Comparison of ENCODE assay signal across 16 cellular contexts in genomic region chr9:134052491-134052890, GRCh38.
"Had no signal": no experiment of that assay in that cellular context is flagged by ENCODE, and none has a peak within 500 bp of the region (broad histone marks: within the 10 kb centered on the region; RNA-seq: fewer than 3 reads in every experiment).

No MANE protein-coding gene starts in this region.

- H3K27me3 ChIP-seq: esophagus muscularis mucosa, gastrocnemius medialis, testis, tibial nerve, upper lobe of right lung, vagina had no signal

- H3K27ac Mint-ChIP-seq: naive thymus-derived CD8-positive, alpha-beta T cell; stimulated activated memory B cell treated with anti-CD40 and anti-IgM and Interleukin-4, amounts not matched to agents 10 μg/mL and 1 μg/mL and 100 μg/mL, for 72 hours; stimulated activated naive CD8-positive, alpha-beta T cell treated with anti-CD3 and anti-CD28 coated beads, Interleukin-15, amount 100 ng/mL, for 72 hours had no signal

- H3K4me3 ChIP-seq: esophagus muscularis mucosa, gastrocnemius medialis, smooth muscle cell, testis, tibial nerve, upper lobe of right lung, vagina had no signal

- H3K9me3 ChIP-seq: esophagus muscularis mucosa, gastrocnemius medialis, testis, tibial nerve, upper lobe of right lung, vagina had no signal

- DNase-seq: effector memory CD8-positive, alpha-beta T cell; gastrocnemius medialis; islet precursor cell; mesendoderm; stimulated activated CD4-positive, alpha-beta T cell treated with anti-CD3 and anti-CD28 coated beads, Interleukin-4, amount 100 ng/mL, for 1 hour; stimulated activated CD8-positive, alpha-beta memory T cell treated with anti-CD3 and anti-CD28 coated beads, Interleukin-4, amount 100 ng/mL, for 48 hours; stimulated activated naive CD8-positive, alpha-beta T cell treated with anti-CD3 and anti-CD28 coated beads, Interleukin-15, amount 100 ng/mL, for 72 hours; testis; upper lobe of right lung had no signal

- H3K27ac ChIP-seq: epithelial cell of prostate, esophagus muscularis mucosa, testis, tibial nerve, upper lobe of right lung, vagina had no signal

- ATAC-seq: effector memory CD8-positive, alpha-beta T cell; gastrocnemius medialis; naive thymus-derived CD8-positive, alpha-beta T cell; stimulated activated memory B cell treated with anti-CD40 and anti-IgM and Interleukin-4, amounts not matched to agents 10 μg/mL and 1 μg/mL and 100 μg/mL, for 72 hours; stimulated activated naive CD8-positive, alpha-beta T cell treated with anti-CD3 and anti-CD28 coated beads, Interleukin-15, amount 100 ng/mL, for 72 hours; upper lobe of right lung had no signal

- H3K27me3 Mint-ChIP-seq: effector memory CD8-positive, alpha-beta T cell; naive thymus-derived CD8-positive, alpha-beta T cell; stimulated activated memory B cell treated with anti-CD40 and anti-IgM and Interleukin-4, amounts not matched to agents 10 μg/mL and 1 μg/mL and 100 μg/mL, for 72 hours; stimulated activated naive CD8-positive, alpha-beta T cell treated with anti-CD3 and anti-CD28 coated beads, Interleukin-15, amount 100 ng/mL, for 72 hours had no signal

- H3K9me3 Mint-ChIP-seq: effector memory CD8-positive, alpha-beta T cell; naive thymus-derived CD8-positive, alpha-beta T cell; stimulated activated memory B cell treated with anti-CD40 and anti-IgM and Interleukin-4, amounts not matched to agents 10 μg/mL and 1 μg/mL and 100 μg/mL, for 72 hours; stimulated activated naive CD8-positive, alpha-beta T cell treated with anti-CD3 and anti-CD28 coated beads, Interleukin-15, amount 100 ng/mL, for 72 hours had no signal

- H3K4me3 Mint-ChIP-seq: effector memory CD8-positive, alpha-beta T cell; naive thymus-derived CD8-positive, alpha-beta T cell; stimulated activated memory B cell treated with anti-CD40 and anti-IgM and Interleukin-4, amounts not matched to agents 10 μg/mL and 1 μg/mL and 100 μg/mL, for 72 hours; stimulated activated naive CD8-positive, alpha-beta T cell treated with anti-CD3 and anti-CD28 coated beads, Interleukin-15, amount 100 ng/mL, for 72 hours had no signal
